ENCODE assay signal across 1 cellular context in the genomic region with DNA sequence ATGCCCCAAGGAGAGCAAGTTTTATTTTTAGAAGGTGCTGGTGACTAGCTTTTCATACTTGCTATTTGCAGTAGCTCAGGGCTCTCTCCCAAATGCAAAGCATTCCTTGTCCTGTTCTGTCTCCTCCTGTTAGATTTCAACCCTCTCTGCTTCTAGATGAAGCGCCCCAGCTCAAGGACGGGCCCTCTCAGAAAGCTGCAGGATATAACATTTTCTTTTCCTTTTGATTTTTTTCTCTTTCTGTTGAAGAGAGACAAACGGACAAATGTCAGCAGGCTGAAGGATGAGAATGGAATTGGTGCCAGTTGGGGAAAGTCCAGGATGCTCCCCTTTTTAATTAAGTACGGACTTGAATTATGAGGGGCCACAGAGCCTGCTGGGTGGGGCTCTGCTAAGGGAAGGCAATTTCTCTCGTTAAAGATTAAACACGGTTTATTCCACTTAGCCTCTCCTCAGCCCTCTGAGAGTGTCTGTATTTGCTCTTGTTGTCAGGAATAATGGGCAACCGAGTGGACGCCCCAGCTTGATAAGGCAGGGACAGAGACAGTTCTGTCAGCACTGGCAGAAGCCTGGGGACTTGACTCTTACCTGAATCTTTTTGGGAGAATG.
TF ChIP-seq lines count a peak whose summit lies in the region.

No MANE protein-coding gene starts in this region.

TF ChIP-seq in HepG2, 621 proteins besides CTCF, POLR2A, EP300 and RAD21 (continues in another document):
- TF ChIP-seq SMARCC2 (IDR thresholded peaks at IDR 0.05) (no peak), BORCS8-MEF2B (CRISPR knock-in tag; IDR thresholded peaks at IDR 0.05) (peak; percentile 32; the same call in 1 of the 2 replicates), ZBTB7A (CRISPR knock-in tag; IDR thresholded peaks at IDR 0.05) (no peak), SIX4 (CRISPR knock-in tag; IDR thresholded peaks at IDR 0.05) (peak; percentile 25; the same call in 1 of the 2 replicates), ETV5 (CRISPR knock-in tag; IDR thresholded peaks at IDR 0.05; ENCODE audit: borderline replicate concordance) (peak; percentile 40; the same call in 1 of the 2 replicates), ZFYVE20 (CRISPR knock-in tag; IDR thresholded peaks at IDR 0.05; ENCODE audit: borderline replicate concordance, low read depth) (no peak), FOXA1 (IDR thresholded peaks at IDR 0.05) (no peak), FOXA1 (CRISPR knock-in tag; IDR thresholded peaks at IDR 0.05) (peak; percentile 76), TP53 (CRISPR knock-in tag; conservative IDR thresholded peaks at IDR 0.05) (no peak), RXRB (CRISPR knock-in tag; IDR thresholded peaks at IDR 0.05; ENCODE audit: borderline replicate concordance) (peak; percentile 73), RARA (CRISPR knock-in tag; IDR thresholded peaks at IDR 0.05) (peak; percentile 57), ZNF549 (CRISPR knock-in tag; IDR thresholded peaks at IDR 0.05) (no peak), SOX13 (IDR thresholded peaks at IDR 0.05) (no peak), SOX13 (CRISPR knock-in tag; conservative IDR thresholded peaks at IDR 0.05 in 1 of 2, IDR thresholded peaks at IDR 0.05 in 1 of 2) (peak in 1 of 2 experiments; percentile 78; a peak in 2 of 4 replicates), HDAC2 (CRISPR knock-in tag; IDR thresholded peaks at IDR 0.05) (peak; percentile 80; the same call in 1 of the 2 replicates), HOXA5 (CRISPR knock-in tag; IDR thresholded peaks at IDR 0.05) (peak; percentile 18; the same call in 1 of the 2 replicates), ZBTB46 (CRISPR knock-in tag; IDR thresholded peaks at IDR 0.05; ENCODE audit: borderline replicate concordance) (0 out of 2 replicates have a peak, but pooled peaks have one; percentile 30), HOXD1 (CRISPR knock-in tag; IDR thresholded peaks at IDR 0.05) (peak; percentile 41; the same call in 1 of the 2 replicates), MLXIP (CRISPR knock-in tag; IDR thresholded peaks at IDR 0.05; ENCODE audit: borderline replicate concordance) (0 out of 2 replicates have a peak, but pooled peaks have one; percentile 39), ZNF256 (CRISPR knock-in tag; conservative IDR thresholded peaks at IDR 0.05) (no peak), ZNF263 (CRISPR knock-in tag; IDR thresholded peaks at IDR 0.05) (peak; percentile 35; the same call in 1 of the 2 replicates), ZNF639 (CRISPR knock-in tag; conservative IDR thresholded peaks at IDR 0.05) (no peak), GFI1 (CRISPR knock-in tag; IDR thresholded peaks at IDR 0.05; ENCODE audit: borderline replicate concordance) (0 out of 2 replicates have a peak, but pooled peaks have one; percentile 26), KDM1A (CRISPR knock-in tag; IDR thresholded peaks at IDR 0.05) (no peak), ZSCAN20 (CRISPR knock-in tag; IDR thresholded peaks at IDR 0.05; ENCODE audit: borderline replicate concordance) (no peak), YEATS4 (CRISPR knock-in tag; IDR thresholded peaks at IDR 0.05; ENCODE audit: borderline replicate concordance) (0 out of 2 replicates have a peak, but pooled peaks have one; percentile 50), ZNF878 (CRISPR knock-in tag; IDR thresholded peaks at IDR 0.05) (0 out of 2 replicates have a peak, but pooled peaks have one; percentile 20), ZNF781 (CRISPR knock-in tag; IDR thresholded peaks at IDR 0.05; ENCODE audit: borderline replicate concordance, not compliant biosample characterization) (peak; percentile 58), MAFG (CRISPR knock-in tag; IDR thresholded peaks at IDR 0.05) (no peak), PAX8 (CRISPR knock-in tag; IDR thresholded peaks at IDR 0.05; ENCODE audit: borderline replicate concordance) (no peak), NKX3-1 (CRISPR knock-in tag; IDR thresholded peaks at IDR 0.05) (peak; percentile 87), ZNF326 (CRISPR knock-in tag; IDR thresholded peaks at IDR 0.05; ENCODE audit: borderline replicate concordance) (no peak), ZNF232 (CRISPR knock-in tag; IDR thresholded peaks at IDR 0.05; ENCODE audit: borderline replicate concordance) (peak; percentile 46; the same call in 1 of the 2 replicates), SAP130 (CRISPR knock-in tag; IDR thresholded peaks at IDR 0.05; ENCODE audit: low read depth) (peak; percentile 77), PHF5A (CRISPR knock-in tag; IDR thresholded peaks at IDR 0.05; ENCODE audit: low read depth, unreplicated experiment) (no peak), TBX2 (CRISPR knock-in tag; IDR thresholded peaks at IDR 0.05; ENCODE audit: borderline replicate concordance) (peak; percentile 70; the same call in 1 of the 2 replicates), ZMYM4 (CRISPR knock-in tag; IDR thresholded peaks at IDR 0.05) (0 out of 2 replicates have a peak, but pooled peaks have one; percentile 46), ZSCAN9 (CRISPR knock-in tag; IDR thresholded peaks at IDR 0.05; ENCODE audit: borderline replicate concordance) (peak; percentile 67; the same call in 1 of the 2 replicates), FOXA3 (CRISPR knock-in tag; IDR thresholded peaks at IDR 0.05) (peak; percentile 75)
- TF ChIP-seq, protein P1, sequence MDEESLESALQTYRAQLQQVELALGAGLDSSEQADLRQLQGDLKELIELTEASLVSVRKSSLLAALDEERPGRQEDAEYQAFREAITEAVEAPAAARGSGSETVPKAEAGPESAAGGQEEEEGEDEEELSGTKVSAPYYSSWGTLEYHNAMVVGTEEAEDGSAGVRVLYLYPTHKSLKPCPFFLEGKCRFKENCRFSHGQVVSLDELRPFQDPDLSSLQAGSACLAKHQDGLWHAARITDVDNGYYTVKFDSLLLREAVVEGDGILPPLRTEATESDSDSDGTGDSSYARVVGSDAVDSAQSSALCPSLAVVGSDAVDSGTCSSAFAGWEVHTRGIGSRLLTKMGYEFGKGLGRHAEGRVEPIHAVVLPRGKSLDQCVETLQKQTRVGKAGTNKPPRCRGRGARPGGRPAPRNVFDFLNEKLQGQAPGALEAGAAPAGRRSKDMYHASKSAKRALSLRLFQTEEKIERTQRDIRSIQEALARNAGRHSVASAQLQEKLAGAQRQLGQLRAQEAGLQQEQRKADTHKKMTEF (CRISPR knock-in tag; IDR thresholded peaks at IDR 0.05): 0 out of 2 replicates have a peak, but pooled peaks have one; percentile 29
- TF ChIP-seq, protein P2, sequence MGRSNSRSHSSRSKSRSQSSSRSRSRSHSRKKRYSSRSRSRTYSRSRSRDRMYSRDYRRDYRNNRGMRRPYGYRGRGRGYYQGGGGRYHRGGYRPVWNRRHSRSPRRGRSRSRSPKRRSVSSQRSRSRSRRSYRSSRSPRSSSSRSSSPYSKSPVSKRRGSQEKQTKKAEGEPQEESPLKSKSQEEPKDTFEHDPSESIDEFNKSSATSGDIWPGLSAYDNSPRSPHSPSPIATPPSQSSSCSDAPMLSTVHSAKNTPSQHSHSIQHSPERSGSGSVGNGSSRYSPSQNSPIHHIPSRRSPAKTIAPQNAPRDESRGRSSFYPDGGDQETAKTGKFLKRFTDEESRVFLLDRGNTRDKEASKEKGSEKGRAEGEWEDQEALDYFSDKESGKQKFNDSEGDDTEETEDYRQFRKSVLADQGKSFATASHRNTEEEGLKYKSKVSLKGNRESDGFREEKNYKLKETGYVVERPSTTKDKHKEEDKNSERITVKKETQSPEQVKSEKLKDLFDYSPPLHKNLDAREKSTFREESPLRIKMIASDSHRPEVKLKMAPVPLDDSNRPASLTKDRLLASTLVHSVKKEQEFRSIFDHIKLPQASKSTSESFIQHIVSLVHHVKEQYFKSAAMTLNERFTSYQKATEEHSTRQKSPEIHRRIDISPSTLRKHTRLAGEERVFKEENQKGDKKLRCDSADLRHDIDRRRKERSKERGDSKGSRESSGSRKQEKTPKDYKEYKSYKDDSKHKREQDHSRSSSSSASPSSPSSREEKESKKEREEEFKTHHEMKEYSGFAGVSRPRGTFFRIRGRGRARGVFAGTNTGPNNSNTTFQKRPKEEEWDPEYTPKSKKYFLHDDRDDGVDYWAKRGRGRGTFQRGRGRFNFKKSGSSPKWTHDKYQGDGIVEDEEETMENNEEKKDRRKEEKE (IDR thresholded peaks at IDR 0.05): no peak
- TF ChIP-seq, protein P3, sequence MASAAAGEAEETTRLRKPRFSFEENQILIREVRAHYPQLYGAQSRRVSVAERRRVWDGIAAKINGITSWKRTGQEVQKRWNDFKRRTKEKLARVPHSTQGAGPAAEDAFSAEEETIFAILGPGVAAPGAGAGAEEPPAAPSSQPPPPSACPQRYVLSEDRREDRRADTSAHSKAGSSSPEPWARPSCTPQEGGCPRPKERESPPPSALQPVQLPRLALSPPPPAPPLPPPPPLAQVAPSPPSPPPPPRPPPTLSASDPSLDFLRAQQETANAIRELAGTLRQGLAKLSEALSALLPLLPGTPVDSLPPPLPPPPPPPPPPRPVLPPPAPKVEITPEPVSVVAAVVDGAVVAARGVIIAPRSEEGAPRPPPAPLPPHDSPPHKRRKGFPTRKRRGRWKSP (CRISPR knock-in tag; IDR thresholded peaks at IDR 0.05): 0 out of 2 replicates have a peak, but pooled peaks have one; percentile 39
- TF ChIP-seq, protein P4, sequence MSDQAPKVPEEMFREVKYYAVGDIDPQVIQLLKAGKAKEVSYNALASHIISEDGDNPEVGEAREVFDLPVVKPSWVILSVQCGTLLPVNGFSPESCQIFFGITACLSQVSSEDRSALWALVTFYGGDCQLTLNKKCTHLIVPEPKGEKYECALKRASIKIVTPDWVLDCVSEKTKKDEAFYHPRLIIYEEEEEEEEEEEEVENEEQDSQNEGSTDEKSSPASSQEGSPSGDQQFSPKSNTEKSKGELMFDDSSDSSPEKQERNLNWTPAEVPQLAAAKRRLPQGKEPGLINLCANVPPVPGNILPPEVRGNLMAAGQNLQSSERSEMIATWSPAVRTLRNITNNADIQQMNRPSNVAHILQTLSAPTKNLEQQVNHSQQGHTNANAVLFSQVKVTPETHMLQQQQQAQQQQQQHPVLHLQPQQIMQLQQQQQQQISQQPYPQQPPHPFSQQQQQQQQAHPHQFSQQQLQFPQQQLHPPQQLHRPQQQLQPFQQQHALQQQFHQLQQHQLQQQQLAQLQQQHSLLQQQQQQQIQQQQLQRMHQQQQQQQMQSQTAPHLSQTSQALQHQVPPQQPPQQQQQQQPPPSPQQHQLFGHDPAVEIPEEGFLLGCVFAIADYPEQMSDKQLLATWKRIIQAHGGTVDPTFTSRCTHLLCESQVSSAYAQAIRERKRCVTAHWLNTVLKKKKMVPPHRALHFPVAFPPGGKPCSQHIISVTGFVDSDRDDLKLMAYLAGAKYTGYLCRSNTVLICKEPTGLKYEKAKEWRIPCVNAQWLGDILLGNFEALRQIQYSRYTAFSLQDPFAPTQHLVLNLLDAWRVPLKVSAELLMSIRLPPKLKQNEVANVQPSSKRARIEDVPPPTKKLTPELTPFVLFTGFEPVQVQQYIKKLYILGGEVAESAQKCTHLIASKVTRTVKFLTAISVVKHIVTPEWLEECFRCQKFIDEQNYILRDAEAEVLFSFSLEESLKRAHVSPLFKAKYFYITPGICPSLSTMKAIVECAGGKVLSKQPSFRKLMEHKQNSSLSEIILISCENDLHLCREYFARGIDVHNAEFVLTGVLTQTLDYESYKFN (CRISPR knock-in tag; conservative IDR thresholded peaks at IDR 0.05): peak; percentile 93
- TF ChIP-seq, protein P5, sequence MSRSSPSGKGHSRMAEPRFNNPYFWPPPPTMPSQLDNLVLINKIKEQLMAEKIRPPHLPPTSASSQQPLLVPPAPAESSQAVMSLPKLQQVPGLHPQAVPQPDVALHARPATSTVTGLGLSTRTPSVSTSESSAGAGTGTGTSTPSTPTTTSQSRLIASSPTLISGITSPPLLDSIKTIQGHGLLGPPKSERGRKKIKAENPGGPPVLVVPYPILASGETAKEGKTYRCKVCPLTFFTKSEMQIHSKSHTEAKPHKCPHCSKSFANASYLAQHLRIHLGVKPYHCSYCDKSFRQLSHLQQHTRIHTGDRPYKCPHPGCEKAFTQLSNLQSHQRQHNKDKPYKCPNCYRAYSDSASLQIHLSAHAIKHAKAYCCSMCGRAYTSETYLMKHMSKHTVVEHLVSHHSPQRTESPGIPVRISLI (CRISPR knock-in tag; IDR thresholded peaks at IDR 0.05; ENCODE audit: borderline replicate concordance): 0 out of 2 replicates have a peak, but pooled peaks have one; percentile 28
